16 cellular contexts compared by ENCODE assay signal in the genomic region with DNA sequence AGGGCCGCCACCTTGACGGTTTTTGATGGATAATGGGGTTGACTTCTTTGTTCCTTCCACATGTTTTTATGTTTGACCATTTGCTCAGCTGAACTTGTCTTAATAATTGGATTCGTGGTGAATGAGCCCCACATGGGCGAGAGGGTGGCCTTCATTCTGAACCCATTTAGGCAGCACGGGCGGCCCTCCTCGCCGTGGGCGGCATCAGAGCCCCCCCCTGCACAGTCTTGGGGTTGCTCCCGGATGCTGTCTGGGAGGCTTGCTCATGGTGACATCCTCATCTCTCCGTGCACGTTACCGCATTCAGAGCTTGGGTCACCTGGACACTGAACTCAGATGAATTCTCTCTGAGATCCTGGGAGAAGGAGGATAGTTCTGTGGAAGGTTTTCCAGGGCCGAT.
DNase-seq lines count a peak whose midpoint lies in the region; ATAC-seq and TF ChIP-seq lines count a peak whose summit lies in the region.
"Had no signal": no experiment of that assay in that cellular context is flagged by ENCODE, and none has a peak within 500 bp of the region (broad histone marks: within the 10 kb centered on the region; RNA-seq: fewer than 3 reads in every experiment).

No MANE protein-coding gene starts in this region.

- H3K27me3 Mint-ChIP-seq in CD4-positive, CD25-positive, alpha-beta regulatory T cell = peaks cover 34% of the 10 kb centered on the region
- peaks cover 33% of the 10 kb centered on the region for H3K27me3 Mint-ChIP-seq in CD8-positive, alpha-beta T cell (ENCODE audit: low read depth)
- peaks cover 17% of the 10 kb centered on the region for H3K27me3 Mint-ChIP-seq in activated T-helper 17 cell treated with anti-CD3 and anti-CD28 coated beads, Interleukin-2, amount 50 U/mL, for 72 hours
- peaks cover 5 to 38% (median 19%) of the 10 kb centered on the region in 5 donors for H3K27me3 Mint-ChIP-seq in naive thymus-derived CD8-positive, alpha-beta T cell

- H3K4me1 Mint-ChIP-seq in CD4-positive, CD25-positive, alpha-beta regulatory T cell = peaks cover 0 to 15% (median 0%) of the 10 kb centered on the region in 4 donors
- H3K4me1 Mint-ChIP-seq in CD8-positive, alpha-beta T cell (ENCODE audit: low read depth) = peaks cover 6% of the 10 kb centered on the region
- H3K4me1 Mint-ChIP-seq in activated T-helper 17 cell treated with anti-CD3 and anti-CD28 coated beads, Interleukin-2, amount 50 U/mL, for 72 hours = no peaks in the 10 kb centered on the region
- H3K4me1 Mint-ChIP-seq in naive thymus-derived CD8-positive, alpha-beta T cell = peaks cover 0 to 7% (median 0%) of the 10 kb centered on the region in 4 donors

- ATAC-seq in CD4-positive, CD25-positive, alpha-beta regulatory T cell (ENCODE audit: low read depth in 2 of 2) = no peak
- no peak for ATAC-seq in CD8-positive, alpha-beta T cell
- no peak for ATAC-seq in activated T-helper 17 cell treated with anti-CD3 and anti-CD28 coated beads, Interleukin-2, amount 50 U/mL, for 72 hours (replicated peaks)
- no peak for ATAC-seq in naive thymus-derived CD8-positive, alpha-beta T cell
- no peak for ATAC-seq in HG03460 (IDR thresholded peaks at IDR 0.05; ENCODE audit: unreplicated experiment)
- ATAC-seq: esophagus mucosa, left ventricle myocardium superior had no signal

- no peak for TF ChIP-seq CTCF in CD8-positive, alpha-beta T cell (IDR thresholded peaks at IDR 0.05)

- DNase-seq in CD4-positive, CD25-positive, alpha-beta regulatory T cell = no peak
- no peak for DNase-seq in CD8-positive, alpha-beta T cell
- no peak for DNase-seq in naive thymus-derived CD8-positive, alpha-beta T cell
- no peak for DNase-seq in DMS 273 treated with DMSO at 0.1 percent for 48 hours (lab: John Stamatoyannopoulos, UW)
- DNase-seq in effector CD4-positive, alpha-beta T cell = no peak
- DNase-seq: AML-193, dorsolateral prefrontal cortex, left ventricle myocardium superior, NCI-H1092, NCI-H2107, NCI-H69, SHP77 treated with DMSO at 0.1 percent for 48 hours had no signal

- no peaks in the 10 kb centered on the region for H3K36me3 ChIP-seq in CD4-positive, CD25-positive, alpha-beta regulatory T cell (ENCODE audit: control insufficient read depth, insufficient read depth, low read length)
- H3K36me3 ChIP-seq in CD8-positive, alpha-beta T cell (ENCODE audit: insufficient read depth, low read length) = no peaks in the 10 kb centered on the region

- peak overlapping the region; percentile 76 to 84 (median 80) for H3K4me3 Mint-ChIP-seq in CD4-positive, CD25-positive, alpha-beta regulatory T cell
- H3K4me3 Mint-ChIP-seq in CD8-positive, alpha-beta T cell = peak overlapping the region; percentile 71
- peak overlapping the region; percentile 79 for H3K4me3 Mint-ChIP-seq in activated T-helper 17 cell treated with anti-CD3 and anti-CD28 coated beads, Interleukin-2, amount 50 U/mL, for 72 hours
- H3K4me3 Mint-ChIP-seq in naive thymus-derived CD8-positive, alpha-beta T cell = peak overlapping the region; percentile 46 to 82 (median 78)

- CTCF ChIA-PET in CD8-positive, alpha-beta T cell (lab: Charles Lee) = no interaction called here

- intact Hi-C loops in CD8-positive, alpha-beta T cell (cut with DNase I, micrococcal nuclease) = no loop called here

- no peak overlapping the region for H3K27ac Mint-ChIP-seq in CD4-positive, CD25-positive, alpha-beta regulatory T cell
- no peak overlapping the region for H3K27ac Mint-ChIP-seq in CD8-positive, alpha-beta T cell
- H3K27ac Mint-ChIP-seq in activated T-helper 17 cell treated with anti-CD3 and anti-CD28 coated beads, Interleukin-2, amount 50 U/mL, for 72 hours = peak overlapping the region; percentile 38
- peak overlapping the region in 1 of 10 donors; percentile 26 for H3K27ac Mint-ChIP-seq in naive thymus-derived CD8-positive, alpha-beta T cell

- H3K9me3 Mint-ChIP-seq in CD4-positive, CD25-positive, alpha-beta regulatory T cell = no peaks in the 10 kb centered on the region
- no peaks in the 10 kb centered on the region for H3K9me3 Mint-ChIP-seq in CD8-positive, alpha-beta T cell
- H3K9me3 Mint-ChIP-seq in activated T-helper 17 cell treated with anti-CD3 and anti-CD28 coated beads, Interleukin-2, amount 50 U/mL, for 72 hours = no peaks in the 10 kb centered on the region
- H3K9me3 Mint-ChIP-seq in naive thymus-derived CD8-positive, alpha-beta T cell = no peaks in the 10 kb centered on the region

- no peak overlapping the region for H3K4me3 ChIP-seq in CD4-positive, CD25-positive, alpha-beta regulatory T cell (ENCODE audit: low read depth, low read length)
- H3K4me3 ChIP-seq in CD8-positive, alpha-beta T cell (ENCODE audit: low read depth, low read length) = no peak overlapping the region

- POLR2A ChIA-PET in CD8-positive, alpha-beta T cell (lab: Charles Lee) = no interaction called here
- POLR2A ChIA-PET in naive thymus-derived CD8-positive, alpha-beta T cell (lab: Charles Lee) = no interaction called here

- no peaks in the 10 kb centered on the region for H3K36me3 Mint-ChIP-seq in CD4-positive, CD25-positive, alpha-beta regulatory T cell
- H3K36me3 Mint-ChIP-seq in CD8-positive, alpha-beta T cell = no peaks in the 10 kb centered on the region
- no peaks in the 10 kb centered on the region for H3K36me3 Mint-ChIP-seq in activated T-helper 17 cell treated with anti-CD3 and anti-CD28 coated beads, Interleukin-2, amount 50 U/mL, for 72 hours (ENCODE audit: low read depth)
- no peaks in the 10 kb centered on the region for H3K36me3 Mint-ChIP-seq in naive thymus-derived CD8-positive, alpha-beta T cell

- H3K9me3 ChIP-seq in CD4-positive, CD25-positive, alpha-beta regulatory T cell (ENCODE audit: control insufficient read depth in 2 of 2, low read length in 2 of 2) = no peaks in the 10 kb centered on the region
- H3K9me3 ChIP-seq in CD8-positive, alpha-beta T cell (ENCODE audit: low read length) = no peaks in the 10 kb centered on the region

- H3K27ac ChIP-seq in CD4-positive, CD25-positive, alpha-beta regulatory T cell (ENCODE audit: insufficient read depth, low read length, poor library complexity, severe bottlenecking) = no peak overlapping the region
- H3K27ac ChIP-seq in CD8-positive, alpha-beta T cell (ENCODE audit: low read depth, low read length) = no peak overlapping the region
- H3K27ac ChIP-seq: dorsolateral prefrontal cortex, KMS-11 had no signal

- no peaks in the 10 kb centered on the region for H3K4me1 ChIP-seq in CD4-positive, CD25-positive, alpha-beta regulatory T cell (ENCODE audit: control insufficient read depth, insufficient read depth, low read length, poor library complexity, severe bottlenecking)
- H3K4me1 ChIP-seq in CD8-positive, alpha-beta T cell (ENCODE audit: insufficient read depth, low read length) = no peaks in the 10 kb centered on the region

- H3K27me3 ChIP-seq in CD4-positive, CD25-positive, alpha-beta regulatory T cell (ENCODE audit: control insufficient read depth, insufficient read depth, low read length) = no peaks in the 10 kb centered on the region
- H3K27me3 ChIP-seq in CD8-positive, alpha-beta T cell (ENCODE audit: insufficient read depth, low read length) = no peaks in the 10 kb centered on the region
